8 cellular contexts compared by ENCODE assay signal in the genomic region with DNA sequence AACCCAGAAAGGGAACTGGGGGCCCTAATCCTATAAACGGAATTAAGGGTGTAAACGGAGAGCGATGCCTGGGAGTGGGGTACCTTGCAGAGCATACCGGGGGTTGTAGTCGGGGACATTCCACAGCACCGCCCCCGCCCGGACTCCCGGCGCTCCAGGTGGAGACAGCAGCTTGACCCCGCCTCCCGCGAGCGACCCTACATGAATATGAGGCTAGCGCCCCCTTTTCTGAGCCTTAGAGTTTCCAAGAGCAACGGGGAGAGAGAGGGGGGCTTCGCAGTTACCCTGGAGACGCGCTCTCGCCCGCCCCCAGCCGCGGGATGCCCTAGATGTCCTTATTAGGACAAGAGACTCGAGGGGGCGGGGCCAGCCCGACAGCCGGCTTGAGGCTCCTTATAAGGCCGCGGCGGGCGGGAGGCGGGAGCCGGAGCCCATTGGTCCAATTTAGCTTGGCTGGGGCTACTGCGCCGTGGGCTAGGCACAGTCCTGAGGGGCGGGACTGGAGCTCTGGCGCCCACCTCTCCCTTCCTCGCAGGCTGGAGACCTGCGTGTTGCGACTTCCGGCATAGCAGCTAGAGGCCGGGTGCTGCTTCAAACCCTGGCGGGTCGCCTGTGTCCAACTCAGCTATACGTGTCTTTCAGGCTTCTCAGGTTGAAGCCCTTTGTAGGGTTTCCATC. TPM values are rescaled to one million over a fixed set of nuclear protein-coding genes. Genes with fewer than 3 reads are reported as not detected.
DNase-seq lines count a peak whose midpoint lies in the region; ATAC-seq and TF ChIP-seq lines count a peak whose summit lies in the region.

No MANE protein-coding gene starts in this region.

- peaks cover 5% of the 10 kb centered on the region for H3K79me2 ChIP-seq in parathyroid adenoma

- peak in 1 of 2 donors; percentile 96 for TF ChIP-seq POLR2A in tibial nerve (IDR thresholded peaks at IDR 0.05)

- H3K9me3 ChIP-seq in adipocyte (ENCODE audit: control insufficient read depth, low read length) = no peaks in the 10 kb centered on the region
- no peaks in the 10 kb centered on the region for H3K9me3 ChIP-seq in cardiac muscle cell (ENCODE audit: low read depth)
- no peaks in the 10 kb centered on the region for H3K9me3 ChIP-seq in parathyroid adenoma (ENCODE audit: control insufficient read depth, low read length)
- no peaks in the 10 kb centered on the region for H3K9me3 ChIP-seq in tibial nerve

- H3K9ac ChIP-seq in adipocyte (ENCODE audit: low read length) (peak overlapping the region; percentile 99), parathyroid adenoma (peak overlapping the region; percentile 76)

- H3K4me3 ChIP-seq in GM12875 (ENCODE audit: low read depth, low read length) (peak overlapping the region; percentile 93), adipocyte (ENCODE audit: low read length) (peak overlapping the region; percentile 94), cardiac muscle cell (peak overlapping the region; percentile 78), parathyroid adenoma (ENCODE audit: low read depth, low read length) (peak overlapping the region; percentile 90), tibial nerve (peak overlapping the region; percentile 69 to 91 (median 88))

- TF ChIP-seq CTCF in GM12875 (IDR thresholded peaks at IDR 0.05; ENCODE audit: borderline replicate concordance, insufficient read depth, low read depth, low read length) (no peak), cardiac muscle cell (IDR thresholded peaks at IDR 0.05; ENCODE audit: low read depth, low read length) (peak; percentile 24), parathyroid adenoma (IDR thresholded peaks at IDR 0.05) (peak; percentile 4), tibial nerve (IDR thresholded peaks at IDR 0.05) (peak in 4 of 5 experiments; percentile 4 to 38 (median 18))

- H3K4me1 ChIP-seq in adipocyte (ENCODE audit: control insufficient read depth, insufficient read depth, low read length) = peaks cover 50% of the 10 kb centered on the region
- peaks cover 7% of the 10 kb centered on the region for H3K4me1 ChIP-seq in cardiac muscle cell (ENCODE audit: low read depth)
- H3K4me1 ChIP-seq in parathyroid adenoma = peaks cover 11% of the 10 kb centered on the region
- H3K4me1 ChIP-seq in tibial nerve = peaks cover 0 to 64% (median 24%) of the 10 kb centered on the region in 4 donors

- H3K4me2 ChIP-seq in parathyroid adenoma (ENCODE audit: low read length) = peak overlapping the region; percentile 97

- peak; percentile 92 for DNase-seq in NCI-H1417 treated with DMSO at 0.1 percent for 48 hours (lab: John Stamatoyannopoulos, UW)
- peak; percentile 91 to 95 for DNase-seq in SW 1271 (lab: John Stamatoyannopoulos, UW)
- DNase-seq in adipocyte (ENCODE audit: low read depth) = peak; percentile 99
- DNase-seq in cardiac muscle cell (ENCODE audit: low read depth in 1 of 2, low spot score in 1 of 2) = peak; percentile 100
- peak; percentile 98 to 99 for DNase-seq in tibial nerve (ENCODE audit: low spot score in 2 of 2)

- H3K36me3 ChIP-seq in adipocyte (ENCODE audit: control insufficient read depth, insufficient read depth, low read length, severe bottlenecking) (peaks cover 45% of the 10 kb centered on the region), cardiac muscle cell (peaks cover 34% of the 10 kb centered on the region), parathyroid adenoma (ENCODE audit: control insufficient read depth, insufficient read depth, low read length) (no peaks in the 10 kb centered on the region), tibial nerve (peaks cover 0 to 48% (median 26%) of the 10 kb centered on the region in 3 donors)

- no peaks in the 10 kb centered on the region for H3K27me3 ChIP-seq in adipocyte (replicated peaks; ENCODE audit: control insufficient read depth, insufficient read depth, low read length)
- no peaks in the 10 kb centered on the region for H3K27me3 ChIP-seq in cardiac muscle cell
- no peaks in the 10 kb centered on the region for H3K27me3 ChIP-seq in parathyroid adenoma (ENCODE audit: control insufficient read depth, insufficient read depth, low read length)
- H3K27me3 ChIP-seq in tibial nerve = no peaks in the 10 kb centered on the region

- H3K27ac ChIP-seq in cardiac muscle cell (peak overlapping the region; percentile 99), parathyroid adenoma (peak overlapping the region; percentile 100), tibial nerve (peak overlapping the region; percentile 96 to 99 (median 98))

- peak overlapping the region; percentile 80 for H2AFZ ChIP-seq in parathyroid adenoma

- WGBS in tibial nerve, 2 donors = 0 to 1% methylated on average over 20 to 31 of the region's 45 CpGs

- peak; percentile 59 for ATAC-seq in HG02798 (IDR thresholded peaks at IDR 0.05; ENCODE audit: poor library complexity, unreplicated experiment)

- TF ChIP-seq EP300 in tibial nerve (IDR thresholded peaks at IDR 0.05) = peak; percentile 53 to 98

RNA-seq across cellular contexts. Expression of a gene that starts 1.0 kb away (rescaled TPM):
- total RNA-seq in cardiac muscle cell = 74.3 and 88.9 TPM in 2 replicates
- polyA plus RNA-seq in cardiac muscle cell = 80.3 and 82.7 TPM in 2 replicates
- 10 to 100 TPM; 54.0 to 83.1 (median 68.3) TPM for total RNA-seq in tibial nerve

RNA-seq across cellular contexts. Expression of a gene that starts 1.3 kb away (rescaled TPM):
- total RNA-seq in cardiac muscle cell (974 and 1,709 TPM in 2 replicates), tibial nerve (100 to 1,000 TPM; 461 to 881 (median 580) TPM)
- polyA plus RNA-seq in cardiac muscle cell = 1,641 and 2,660 TPM in 2 replicates

RNA-seq across cellular contexts. Expression of a gene that starts 13.3 kb away (rescaled TPM):
- total RNA-seq in cardiac muscle cell = 138 and 161 TPM in 2 replicates
- 216 and 267 TPM in 2 replicates for polyA plus RNA-seq in cardiac muscle cell
- total RNA-seq in tibial nerve = 10 to 100 TPM; 59.2 to 92.7 (median 82.0) TPM

RNA-seq across cellular contexts. Expression of a gene that starts 20.4 kb away (rescaled TPM):
- total RNA-seq in cardiac muscle cell (not detected in 2 replicates), tibial nerve (1 to 10 TPM in 2 of 4 donors, not detected in 2; 1.5 to 3.1 TPM)
- polyA plus RNA-seq in cardiac muscle cell = 0.60 TPM in 1 of 2 replicates, not detected in the other

RNA-seq across cellular contexts. Expression of a gene that starts 25.5 kb away (rescaled TPM):
- total RNA-seq in cardiac muscle cell (5.9 and 6.0 TPM in 2 replicates), tibial nerve (1 to 10 TPM in 2 of 4 donors, under 1 TPM in 1, not detected in 1; 0.78 to 2.5 (median 1.5) TPM)
- 13.2 and 21.4 TPM in 2 replicates for polyA plus RNA-seq in cardiac muscle cell

Comparison
In these comparisons a context has a peak if more than half of its experiments do, and no peak if none do; other contexts are left out.
1. Peak in every context shown above with its lines: DNase-seq, ATAC-seq, H3K4me3 ChIP-seq and H3K27ac ChIP-seq.